ENCODE assay signal across 8 cellular contexts in the genomic region with DNA sequence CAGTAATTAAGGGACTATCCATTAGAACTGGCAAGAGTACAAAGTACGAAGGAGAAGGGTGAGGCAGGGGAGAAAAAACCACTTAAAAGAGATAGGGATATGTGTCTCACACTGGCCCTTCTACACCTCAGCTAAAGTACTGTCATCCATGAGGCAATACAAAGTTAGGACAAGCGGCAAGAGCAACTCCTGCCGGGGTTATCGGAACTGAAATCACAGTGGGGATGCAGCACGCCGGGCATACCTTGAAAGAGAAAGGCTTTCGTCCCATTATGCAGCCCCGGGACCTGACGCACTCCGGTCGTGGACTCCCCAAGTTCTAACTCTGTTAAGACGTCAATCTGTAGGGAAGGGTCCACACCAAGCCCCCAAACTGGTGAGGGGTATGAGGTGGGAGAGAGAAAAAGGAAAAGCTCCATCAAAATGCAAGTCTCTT. TPM values are rescaled to one million over a fixed set of nuclear protein-coding genes. Genes with fewer than 3 reads are reported as not detected.
DNase-seq lines count a peak whose midpoint lies in the region; ATAC-seq, FAIRE-seq and TF ChIP-seq lines count a peak whose summit lies in the region.

No MANE protein-coding gene starts in this region.

- TF ChIP-seq POLR2A in A549 (IDR thresholded peaks at IDR 0.05; ENCODE audit: low read length), result no peak

- WGBS in A549 (ENCODE audit: missing lambda C conversion rate), result 6% methylated on average over 12 of the region's 12 CpGs
- no CpG with 5 or more reads among the region's 12 CpGs for WGBS in H9 (ENCODE audit: extremely low coverage, insufficient read length, low lambda C conversion rate)
- 1 to 3% (median 1%) methylated on average over 12 of the region's 12 CpGs for WGBS in small intestine, 3 donors

- ATAC-seq in A549, result peak; percentile 4 to 7; a peak in 2 of 6 replicates
- ATAC-seq in activated CD8-positive, alpha-beta T cell treated with anti-CD3 and anti-CD28 coated beads, Interleukin-2, amount 10 ng/mL, durations not matched to agents 7 days and 5 days, result peak; percentile 18
- no peak for ATAC-seq in GM18861 (IDR thresholded peaks at IDR 0.05; ENCODE audit: unreplicated experiment)

- peaks cover 6 to 11% (median 9%) of the 10 kb centered on the region in 3 experiments; a peak in 6 of 7 replicates for H3K36me3 Mint-ChIP-seq in H9 (ENCODE audit: insufficient read depth in 1 of 3, low read depth in 3 of 3)
- peaks cover 21% of the 10 kb centered on the region for H3K36me3 Mint-ChIP-seq in activated CD8-positive, alpha-beta T cell treated with anti-CD3 and anti-CD28 coated beads, Interleukin-2, amount 10 ng/mL, durations not matched to agents 7 days and 5 days (ENCODE audit: low read depth)

- H3K27ac ChIP-seq in A549, result no peak overlapping the region
- H3K27ac ChIP-seq in H9 (ENCODE audit: insufficient read length, low read depth, low read length), result no peak overlapping the region
- H3K27ac ChIP-seq in small intestine (ENCODE audit: low read depth in 1 of 2, low read length in 1 of 2), result no peak overlapping the region

- H3K79me1 ChIP-seq in H9 (ENCODE audit: insufficient read depth, low read depth, low read length, poor library complexity, severe bottlenecking), result no peaks in the 10 kb centered on the region

- no peaks in the 10 kb centered on the region for H4K20me1 ChIP-seq in H9 (ENCODE audit: control insufficient read depth, insufficient read depth, insufficient read length)

- H2BK5ac ChIP-seq in H9 (ENCODE audit: insufficient read length, low read length), result no peak overlapping the region

- no peak for FAIRE-seq in A549 (lab: Jason Lieb, UNC)
- FAIRE-seq in small intestine (lab: Jason Lieb, UNC), result no peak

- peaks cover 10% of the 10 kb centered on the region for H3K23me2 ChIP-seq in H9 (ENCODE audit: insufficient read length, low read depth, low read length, poor library complexity, severe bottlenecking)

- no peak overlapping the region for H3K23ac ChIP-seq in H9 (ENCODE audit: insufficient read length, low read depth, low read length)

- no peak for TF ChIP-seq EP300 in A549 (IDR thresholded peaks at IDR 0.05)

- peaks cover 3% of the 10 kb centered on the region; the same call in 1 of the 2 replicates for H3K79me2 ChIP-seq in H9 (ENCODE audit: insufficient read depth, low read length)

- no peak overlapping the region for H3K18ac ChIP-seq in H9 (ENCODE audit: insufficient read length, low read depth, low read length)

- H2AFZ ChIP-seq in H9 (ENCODE audit: low read length), result no peak overlapping the region

- H4K91ac ChIP-seq in H9 (ENCODE audit: insufficient read length, low read depth, low read length), result no peak overlapping the region

- H3K9me3 Mint-ChIP-seq in H9, result peaks cover 6 to 10% of the 10 kb centered on the region in 2 experiments; a peak in 4 of 5 replicates
- H3K9me3 Mint-ChIP-seq in activated CD8-positive, alpha-beta T cell treated with anti-CD3 and anti-CD28 coated beads, Interleukin-2, amount 10 ng/mL, durations not matched to agents 7 days and 5 days (ENCODE audit: insufficient read depth), result peaks cover 15% of the 10 kb centered on the region

- no peak overlapping the region for H3K56ac ChIP-seq in H9 (ENCODE audit: insufficient read length, low read depth, low read length)

- no peak overlapping the region for H3K14ac ChIP-seq in H9 (ENCODE audit: insufficient read depth, low read length)

- H2BK120ac ChIP-seq in H9 (ENCODE audit: low read depth, low read length, poor library complexity, severe bottlenecking), result no peak overlapping the region

- H3K27ac Mint-ChIP-seq in H9, result peak overlapping the region; percentile 80 to 95 (median 91); a peak in 5 of 7 replicates
- H3K27ac Mint-ChIP-seq in activated CD8-positive, alpha-beta T cell treated with anti-CD3 and anti-CD28 coated beads, Interleukin-2, amount 10 ng/mL, durations not matched to agents 7 days and 5 days, result peak overlapping the region; percentile 86

- TF ChIP-seq CTCF in A549 (IDR thresholded peaks at IDR 0.05), result no peak
- no peak for TF ChIP-seq CTCF in H9 (conservative IDR thresholded peaks at IDR 0.05)

- no peak for TF ChIP-seq RAD21 in A549 (conservative IDR thresholded peaks at IDR 0.05 in 1 of 2, IDR thresholded peaks at IDR 0.05 in 1 of 2)

- DNase-seq in A549 (ENCODE audit: low read depth in 1 of 2, low spot score in 1 of 2), result peak in 1 of 2 experiments; percentile 2
- peak; percentile 57 for DNase-seq in H9
- DNase-seq in activated CD8-positive, alpha-beta T cell treated with anti-CD3 and anti-CD28 coated beads, Interleukin-2, amount 10 ng/mL, durations not matched to agents 7 days and 5 days, result peak; percentile 42
- DNase-seq in germinal center (ENCODE audit: low spot score), result peak; percentile 21
- DNase-seq in small intestine, result peak; percentile 56
- DNase-seq in NCI-H187 (lab: John Stamatoyannopoulos, UW), result no peak
- DNase-seq in NCI-H1436 (lab: John Stamatoyannopoulos, UW), result no peak

- H3K4me3 ChIP-seq in A549, result peak overlapping the region; percentile 50
- H3K4me3 ChIP-seq in small intestine (ENCODE audit: low read depth in 1 of 2, low read length in 2 of 2), result peak overlapping the region in 1 of 2 donors; percentile 98

- H3K36me3 ChIP-seq in small intestine (ENCODE audit: control insufficient read depth in 2 of 2, insufficient read depth in 2 of 2, low read length in 2 of 2), result no peaks in the 10 kb centered on the region

- peak overlapping the region; percentile 61 for H3K9ac ChIP-seq in H9 (ENCODE audit: extremely low read depth, insufficient read length, low read length)

- H2AK5ac ChIP-seq in H9 (ENCODE audit: insufficient read length, low read length), result no peak overlapping the region

- no peak overlapping the region for H4K8ac ChIP-seq in H9 (replicated peaks; ENCODE audit: insufficient read length, low read depth, low read length)

- CTCF ChIA-PET in A549 (lab: Yijun Ruan, JAX), result interaction anchor here (1.1 kb wide), 1 partner anchor 100 kb away, joined by 3 read pairs; no protein-coding TSS in a partner anchor
- CTCF ChIA-PET in activated CD8-positive, alpha-beta T cell treated with anti-CD3 and anti-CD28 coated beads, Interleukin-2, amount 10 ng/mL, durations not matched to agents 7 days and 5 days (lab: Charles Lee), result interaction anchor here (0.9 to 7.8 kb wide), 25 partner anchors 10 to 113 kb away, joined by 3 to 142 read pairs (median 6); no protein-coding TSS in a partner anchor

- no peak overlapping the region for H2BK20ac ChIP-seq in H9 (ENCODE audit: low read depth, low read length, poor library complexity, severe bottlenecking)

- H3K4me2 ChIP-seq in A549 (peak overlapping the region; percentile 88), H9 (ENCODE audit: insufficient read depth, insufficient read length, low read length) (peak overlapping the region; percentile 57)

- H2BK12ac ChIP-seq in H9 (ENCODE audit: insufficient read length, low read depth, low read length), result no peak overlapping the region

- peak overlapping the region; percentile 88 to 100 for H3K4me3 Mint-ChIP-seq in H9
- peak overlapping the region; percentile 100 for H3K4me3 Mint-ChIP-seq in activated CD8-positive, alpha-beta T cell treated with anti-CD3 and anti-CD28 coated beads, Interleukin-2, amount 10 ng/mL, durations not matched to agents 7 days and 5 days

- H3K4me1 ChIP-seq in A549 (peaks cover 13% of the 10 kb centered on the region), H9 (ENCODE audit: insufficient read depth, low read length) (peaks cover 2% of the 10 kb centered on the region; the same call in 1 of the 2 replicates), small intestine (ENCODE audit: control insufficient read depth in 2 of 2, insufficient read depth in 1 of 2, low read depth in 1 of 2, low read length in 1 of 2) (peaks cover 0 to 3% of the 10 kb centered on the region in 2 donors)

- POLR2A ChIA-PET in A549 (lab: Yijun Ruan, JAX), result no interaction called here
- POLR2A ChIA-PET in activated CD8-positive, alpha-beta T cell treated with anti-CD3 and anti-CD28 coated beads, Interleukin-2, amount 10 ng/mL, durations not matched to agents 7 days and 5 days (lab: Charles Lee), result interaction anchor here (0.8 to 5.2 kb wide), 10 partner anchors 11 to 98 kb away, joined by 3 to 42 read pairs (median 5); no protein-coding TSS in a partner anchor

- H3T11ph ChIP-seq in H9 (ENCODE audit: low read length), result no peak overlapping the region

- no peak overlapping the region for H3K4ac ChIP-seq in H9 (ENCODE audit: low read depth, low read length)

- no peak overlapping the region for H4K5ac ChIP-seq in H9 (ENCODE audit: insufficient read length, low read depth, low read length)

- peaks cover 13 to 14% of the 10 kb centered on the region in 2 experiments for H3K4me1 Mint-ChIP-seq in H9
- peaks cover 44% of the 10 kb centered on the region for H3K4me1 Mint-ChIP-seq in activated CD8-positive, alpha-beta T cell treated with anti-CD3 and anti-CD28 coated beads, Interleukin-2, amount 10 ng/mL, durations not matched to agents 7 days and 5 days (ENCODE audit: low read depth)

- H3K9me3 ChIP-seq in A549 (no peaks in the 10 kb centered on the region), H9 (ENCODE audit: control insufficient read depth, low read depth, low read length) (no peaks in the 10 kb centered on the region), small intestine (ENCODE audit: control insufficient read depth, low read depth) (no peaks in the 10 kb centered on the region)

- H3K27me3 ChIP-seq in H9 (ENCODE audit: insufficient read depth, low read length) (no peaks in the 10 kb centered on the region; the same call in 1 of the 2 replicates), small intestine (ENCODE audit: control insufficient read depth in 2 of 2, insufficient read depth in 2 of 2, low read length in 2 of 2) (peaks cover 0 to 6% of the 10 kb centered on the region in 2 donors)

- H2BK15ac ChIP-seq in H9 (ENCODE audit: low read depth, low read length), result no peak overlapping the region

- peaks cover 34% of the 10 kb centered on the region for H3K27me3 Mint-ChIP-seq in H9 (ENCODE audit: low read depth)
- H3K27me3 Mint-ChIP-seq in activated CD8-positive, alpha-beta T cell treated with anti-CD3 and anti-CD28 coated beads, Interleukin-2, amount 10 ng/mL, durations not matched to agents 7 days and 5 days (ENCODE audit: low read depth), result peaks cover 2% of the 10 kb centered on the region

TF ChIP-seq in A549, 52 proteins besides CTCF, POLR2A, EP300 and RAD21 (continues in another document):
- no peak for TF ChIP-seq HDAC2 (IDR thresholded peaks at IDR 0.05)
- no peak for TF ChIP-seq GATA3 (IDR thresholded peaks at IDR 0.05; ENCODE audit: borderline replicate concordance)

RNA-seq across cellular contexts. Expression of gene NELL2, which starts 1.1 kb away (rescaled TPM):
- 0.16 and 0.30 TPM in 2 replicates for polyA plus RNA-seq in A549 (2011; rRNA removed)
- 0.11 and 0.16 TPM in 2 replicates for polyA plus RNA-seq in A549 (2012; cell fraction: cytosol; rRNA removed)
- 0.06 and 0.07 TPM in 2 replicates for polyA plus RNA-seq in A549 (2012; cell fraction: nucleus; rRNA removed)
- polyA plus RNA-seq in A549 (2017; fragmentation: RNase III; extraction: RNeasy Plus Mini Kit Qiagen cat#74134 plus additional on column Dnase treatment), result 0.07 to 0.16 TPM in 2 of 3 replicates, not detected in the other
- 0.58 and 1.4 TPM in 2 replicates for polyA minus RNA-seq in A549 (2011; rRNA and poly(A)+ RNA removed)
- total RNA-seq in H9 (2021), result 31.9 and 32.7 TPM in 2 replicates
- total RNA-seq in activated CD8-positive, alpha-beta T cell treated with anti-CD3 and anti-CD28 coated beads, Interleukin-2, amount 10 ng/mL, durations not matched to agents 7 days and 5 days, result 10 to 100 TPM; 43.8 to 47.4 TPM
- 10 to 100 TPM in 2 of 3 donors, 1 to 10 TPM in 1; 4.4 to 29.1 (median 25.1) TPM for polyA plus RNA-seq in small intestine

Comparison
In these comparisons a context has a peak if more than half of its experiments do, and no peak if none do; other contexts are left out.
1. DNase-seq: peak in H9 (single experiment), activated CD8-positive, alpha-beta T cell treated with anti-CD3 and anti-CD28 coated beads, Interleukin-2, amount 10 ng/mL, durations not matched to agents 7 days and 5 days (single experiment), germinal center (single experiment) and small intestine (single experiment); none in NCI-H187 (0 of 2) and NCI-H1436 (single experiment).